ENCODE assay signal across 8 cellular contexts in genomic region chr22:38766076-38766777, GRCh38. TPM values are rescaled to one million over a fixed set of nuclear protein-coding genes. Genes with fewer than 3 reads are reported as not detected.
DNase-seq lines count a peak whose midpoint lies in the region; ATAC-seq and TF ChIP-seq lines count a peak whose summit lies in the region.

No MANE protein-coding gene starts in this region.

- peaks cover 2% of the 10 kb centered on the region for H3K27me3 Mint-ChIP-seq in activated T-helper 1 cell treated with anti-CD3 and anti-CD28 coated beads, Interleukin-12 subunit alpha, Interleukin-12 subunit beta, Interleukin-2, Interleukin-4 antibody, amounts not matched to agents 30 ng/mL and 10 ng/mL and 1 ng/mL, durations not matched to agents 14 hours and 24 hours and 36 hours (ENCODE audit: insufficient read depth)

- H3K27ac ChIP-seq in foreskin keratinocyte = no peak overlapping the region

- intact Hi-C loops in activated T-helper 1 cell treated with anti-CD3 and anti-CD28 coated beads, Interleukin-12 subunit alpha, Interleukin-12 subunit beta, Interleukin-2, Interleukin-4 antibody, amounts not matched to agents 30 ng/mL and 10 ng/mL and 1 ng/mL, durations not matched to agents 14 hours and 24 hours and 36 hours (cut with micrococcal nuclease) = no loop called here

- no peaks in the 10 kb centered on the region for H3K36me3 Mint-ChIP-seq in activated T-helper 1 cell treated with anti-CD3 and anti-CD28 coated beads, Interleukin-12 subunit alpha, Interleukin-12 subunit beta, Interleukin-2, Interleukin-4 antibody, amounts not matched to agents 30 ng/mL and 10 ng/mL and 1 ng/mL, durations not matched to agents 14 hours and 24 hours and 36 hours (ENCODE audit: low read depth)

- no peak overlapping the region for H3K27ac Mint-ChIP-seq in activated T-helper 1 cell treated with anti-CD3 and anti-CD28 coated beads, Interleukin-12 subunit alpha, Interleukin-12 subunit beta, Interleukin-2, Interleukin-4 antibody, amounts not matched to agents 30 ng/mL and 10 ng/mL and 1 ng/mL, durations not matched to agents 14 hours and 24 hours and 36 hours

- H3K4me1 ChIP-seq in foreskin keratinocyte = no peaks in the 10 kb centered on the region

- no peak overlapping the region for H3K4me3 ChIP-seq in GM12865 (ENCODE audit: low read depth, low read length)

- no peaks in the 10 kb centered on the region for H3K9me3 Mint-ChIP-seq in activated T-helper 1 cell treated with anti-CD3 and anti-CD28 coated beads, Interleukin-12 subunit alpha, Interleukin-12 subunit beta, Interleukin-2, Interleukin-4 antibody, amounts not matched to agents 30 ng/mL and 10 ng/mL and 1 ng/mL, durations not matched to agents 14 hours and 24 hours and 36 hours

- DNase-seq in AG08396 (ENCODE audit: low spot score) (peak; percentile 73), GM12865 (ENCODE audit: low read depth) (peak; percentile 43), NCI-H446 treated with DMSO at 0.1 percent for 48 hours (lab: John Stamatoyannopoulos, UW) (peak; percentile 75), foreskin keratinocyte (peak; percentile 43 to 70), nucleus accumbens (lab: John Stamatoyannopoulos, UW) (peak in 47 of 56 donors; percentile 16 to 84 (median 47))
- peak; percentile 17 for DNase-seq in activated T-helper 1 cell treated with anti-CD3 and anti-CD28 coated beads, Interleukin-12 subunit alpha, Interleukin-12 subunit beta, Interleukin-2, Interleukin-4 antibody, amounts not matched to agents 30 ng/mL and 10 ng/mL and 1 ng/mL, durations not matched to agents 14 hours and 24 hours and 36 hours (ENCODE audit: low spot score)

- no peak overlapping the region for H3K4me3 Mint-ChIP-seq in activated T-helper 1 cell treated with anti-CD3 and anti-CD28 coated beads, Interleukin-12 subunit alpha, Interleukin-12 subunit beta, Interleukin-2, Interleukin-4 antibody, amounts not matched to agents 30 ng/mL and 10 ng/mL and 1 ng/mL, durations not matched to agents 14 hours and 24 hours and 36 hours

- TF ChIP-seq CTCF in GM12865 (IDR thresholded peaks at IDR 0.05; ENCODE audit: insufficient read depth, low read depth, low read length, missing control alignments) (peak; percentile 86), foreskin keratinocyte (conservative IDR thresholded peaks at IDR 0.05) (peak; percentile 94)

- no peaks in the 10 kb centered on the region for H3K4me1 Mint-ChIP-seq in activated T-helper 1 cell treated with anti-CD3 and anti-CD28 coated beads, Interleukin-12 subunit alpha, Interleukin-12 subunit beta, Interleukin-2, Interleukin-4 antibody, amounts not matched to agents 30 ng/mL and 10 ng/mL and 1 ng/mL, durations not matched to agents 14 hours and 24 hours and 36 hours (ENCODE audit: low read depth)

- H3K27me3 ChIP-seq in foreskin keratinocyte = no peaks in the 10 kb centered on the region

- ATAC-seq in foreskin keratinocyte (peak; percentile 82), HG03280 (IDR thresholded peaks at IDR 0.05; ENCODE audit: unreplicated experiment) (no peak), GM21360 (IDR thresholded peaks at IDR 0.05; ENCODE audit: unreplicated experiment) (no peak)

RNA-seq across cellular contexts. Expression of gene SUN2, which starts 10.4 kb away (rescaled TPM):
- 146 and 154 TPM in 2 replicates for total RNA-seq in activated T-helper 1 cell treated with anti-CD3 and anti-CD28 coated beads, Interleukin-12 subunit alpha, Interleukin-12 subunit beta, Interleukin-2, Interleukin-4 antibody, amounts not matched to agents 30 ng/mL and 10 ng/mL and 1 ng/mL, durations not matched to agents 14 hours and 24 hours and 36 hours
- total RNA-seq in foreskin keratinocyte = 47.7 and 48.4 TPM in 2 replicates
- 29.9 and 33.0 TPM in 2 replicates for polyA plus RNA-seq in foreskin keratinocyte

RNA-seq across cellular contexts. Expression of gene DNAL4, which starts 27.7 kb away (rescaled TPM):
- total RNA-seq in activated T-helper 1 cell treated with anti-CD3 and anti-CD28 coated beads, Interleukin-12 subunit alpha, Interleukin-12 subunit beta, Interleukin-2, Interleukin-4 antibody, amounts not matched to agents 30 ng/mL and 10 ng/mL and 1 ng/mL, durations not matched to agents 14 hours and 24 hours and 36 hours = 5.0 TPM in 2 replicates
- 14.0 and 16.3 TPM in 2 replicates for total RNA-seq in foreskin keratinocyte
- 16.7 and 18.8 TPM in 2 replicates for polyA plus RNA-seq in foreskin keratinocyte

Comparison
In these comparisons a context has a peak if more than half of its experiments do, and no peak if none do; other contexts are left out.
1. DNase-seq: peak in every context shown above with its lines; median percentile 75 in NCI-H446 treated with DMSO at 0.1 percent for 48 hours; 73 in AG08396; 56 in foreskin keratinocyte; 47 in nucleus accumbens; 43 in GM12865; 17 in activated T-helper 1 cell treated with anti-CD3 and anti-CD28 coated beads, Interleukin-12 subunit alpha, Interleukin-12 subunit beta, Interleukin-2, Interleukin-4 antibody, amounts not matched to agents 30 ng/mL and 10 ng/mL and 1 ng/mL, durations not matched to agents 14 hours and 24 hours and 36 hours.